ENCODE assay signal across 17 cellular contexts in genomic region chr1:110750446-110751029, GRCh38.
DNase-seq lines count a peak whose midpoint lies in the region; ATAC-seq and TF ChIP-seq lines count a peak whose summit lies in the region.
"Had no signal": no experiment of that assay in that cellular context is flagged by ENCODE, and none has a peak within 500 bp of the region (broad histone marks: within the 10 kb centered on the region; RNA-seq: fewer than 3 reads in every experiment).

No MANE protein-coding gene starts in this region.

- DNase-seq in NCI-H2227 (lab: John Stamatoyannopoulos, UW; ENCODE audit: unreplicated experiment) (peak; percentile 44), NCI-H2227 treated with DMSO at 0.1 percent for 48 hours (lab: John Stamatoyannopoulos, UW) (no peak), endodermal cell (peak; percentile 53), tibial nerve (ENCODE audit: low spot score in 2 of 2) (no peak)
- DNase-seq: CD4-positive, CD25-positive, alpha-beta regulatory T cell; DMS79; Kasumi-1; NCI-H1417 treated with DMSO at 0.1 percent for 48 hours; NCI-H187; NCI-H2107; NK-92 treated with Interleukin-12 subunit alpha and Interleukin-12 subunit beta, amount 100 ng/mL, for 24 hours; SIG-M5 had no signal

- ATAC-seq in stimulated activated memory B cell treated with anti-CD40 and anti-IgM and Interleukin-4, amounts not matched to agents 10 μg/mL and 1 μg/mL and 100 μg/mL, for 72 hours = no peak
- no peak for ATAC-seq in GM18861 (IDR thresholded peaks at IDR 0.05; ENCODE audit: unreplicated experiment)

- peak overlapping the region; percentile 68 for H2AFZ ChIP-seq in parathyroid adenoma

- H3K4me1 ChIP-seq in endodermal cell (ENCODE audit: control insufficient read depth, insufficient read depth, low read length) (peaks cover 15% of the 10 kb centered on the region), parathyroid adenoma (peaks cover 8% of the 10 kb centered on the region), tibial nerve (no peaks in the 10 kb centered on the region)
- H3K4me1 ChIP-seq: HAP-1 had no signal

- H3K9me3 Mint-ChIP-seq in endodermal cell = no peaks in the 10 kb centered on the region
- H3K9me3 Mint-ChIP-seq in stimulated activated memory B cell treated with anti-CD40 and anti-IgM and Interleukin-4, amounts not matched to agents 10 μg/mL and 1 μg/mL and 100 μg/mL, for 72 hours = no peaks in the 10 kb centered on the region

- no peaks in the 10 kb centered on the region for H3K9me3 ChIP-seq in endodermal cell (ENCODE audit: control insufficient read depth, low read length)
- no peaks in the 10 kb centered on the region for H3K9me3 ChIP-seq in parathyroid adenoma (ENCODE audit: control insufficient read depth, low read length)
- no peaks in the 10 kb centered on the region for H3K9me3 ChIP-seq in tibial nerve
- H3K9me3 ChIP-seq: HAP-1 had no signal

- 65 to 71% methylated on average over 5 of the region's 5 CpGs for WGBS in endodermal cell (ENCODE audit: insufficient coverage in 1 of 2, insufficient read length in 1 of 2), 2 experiments
- 23 to 25% methylated on average over 5 of the region's 5 CpGs for WGBS in tibial nerve, 2 donors

- no peak for TF ChIP-seq EP300 in tibial nerve (IDR thresholded peaks at IDR 0.05)

- H3K27ac ChIP-seq in angular gyrus (ENCODE audit: low read depth, low read length) (peak overlapping the region; percentile 62), endodermal cell (ENCODE audit: low read depth, low read length) (no peak overlapping the region), parathyroid adenoma (peak overlapping the region; percentile 65), tibial nerve (no peak overlapping the region)

- H3K4me2 ChIP-seq in parathyroid adenoma (ENCODE audit: low read length) = no peak overlapping the region

- H3K4me3 ChIP-seq in endodermal cell (ENCODE audit: low read length) (no peak overlapping the region), parathyroid adenoma (ENCODE audit: low read depth, low read length) (no peak overlapping the region), tibial nerve (no peak overlapping the region)
- H3K4me3 ChIP-seq: HAP-1 had no signal

- peaks cover 18% of the 10 kb centered on the region for H3K4me1 Mint-ChIP-seq in endodermal cell
- no peaks in the 10 kb centered on the region for H3K4me1 Mint-ChIP-seq in stimulated activated memory B cell treated with anti-CD40 and anti-IgM and Interleukin-4, amounts not matched to agents 10 μg/mL and 1 μg/mL and 100 μg/mL, for 72 hours
- H3K4me1 Mint-ChIP-seq: CD4-positive, CD25-positive, alpha-beta regulatory T cell had no signal

- H3K36me3 Mint-ChIP-seq in endodermal cell (ENCODE audit: low read depth) = no peaks in the 10 kb centered on the region
- no peaks in the 10 kb centered on the region for H3K36me3 Mint-ChIP-seq in stimulated activated memory B cell treated with anti-CD40 and anti-IgM and Interleukin-4, amounts not matched to agents 10 μg/mL and 1 μg/mL and 100 μg/mL, for 72 hours
- H3K36me3 Mint-ChIP-seq: CD4-positive, CD25-positive, alpha-beta regulatory T cell had no signal

- H3K9ac ChIP-seq in endodermal cell (ENCODE audit: extremely low read depth, low read length, poor library complexity, severe bottlenecking) = no peak overlapping the region
- no peak overlapping the region for H3K9ac ChIP-seq in parathyroid adenoma

- no peak overlapping the region for H3K27ac Mint-ChIP-seq in endodermal cell
- H3K27ac Mint-ChIP-seq in stimulated activated memory B cell treated with anti-CD40 and anti-IgM and Interleukin-4, amounts not matched to agents 10 μg/mL and 1 μg/mL and 100 μg/mL, for 72 hours = no peak overlapping the region
- H3K27ac Mint-ChIP-seq: CD4-positive, CD25-positive, alpha-beta regulatory T cell had no signal

- TF ChIP-seq CTCF in endodermal cell (conservative IDR thresholded peaks at IDR 0.05) (no peak), parathyroid adenoma (IDR thresholded peaks at IDR 0.05) (no peak), tibial nerve (IDR thresholded peaks at IDR 0.05) (no peak)

- H3K36me3 ChIP-seq in endodermal cell (ENCODE audit: control insufficient read depth, insufficient read depth, low read length) (no peaks in the 10 kb centered on the region), parathyroid adenoma (ENCODE audit: control insufficient read depth, insufficient read depth, low read length) (no peaks in the 10 kb centered on the region), tibial nerve (no peaks in the 10 kb centered on the region)
- H3K36me3 ChIP-seq: HAP-1 had no signal

- no peak overlapping the region for H3K4me3 Mint-ChIP-seq in endodermal cell
- no peak overlapping the region for H3K4me3 Mint-ChIP-seq in stimulated activated memory B cell treated with anti-CD40 and anti-IgM and Interleukin-4, amounts not matched to agents 10 μg/mL and 1 μg/mL and 100 μg/mL, for 72 hours
- H3K4me3 Mint-ChIP-seq: CD4-positive, CD25-positive, alpha-beta regulatory T cell had no signal

- H3K27me3 ChIP-seq in endodermal cell (ENCODE audit: control insufficient read depth, insufficient read depth, low read length, poor library complexity, severe bottlenecking) (no peaks in the 10 kb centered on the region), parathyroid adenoma (ENCODE audit: control insufficient read depth, insufficient read depth, low read length) (no peaks in the 10 kb centered on the region), tibial nerve (no peaks in the 10 kb centered on the region)

- no peaks in the 10 kb centered on the region for H3K79me2 ChIP-seq in parathyroid adenoma

- no peak for TF ChIP-seq POLR2A in tibial nerve (IDR thresholded peaks at IDR 0.05)

- H3K27me3 Mint-ChIP-seq in endodermal cell (ENCODE audit: insufficient read depth) = no peaks in the 10 kb centered on the region
- H3K27me3 Mint-ChIP-seq in stimulated activated memory B cell treated with anti-CD40 and anti-IgM and Interleukin-4, amounts not matched to agents 10 μg/mL and 1 μg/mL and 100 μg/mL, for 72 hours = peaks cover 17% of the 10 kb centered on the region

Comparison
In these comparisons a context has a peak if more than half of its experiments do, and no peak if none do; other contexts are left out.
1. DNase-seq: peak in NCI-H2227 (single experiment) and endodermal cell (single experiment); none in NCI-H2227 treated with DMSO at 0.1 percent for 48 hours (single experiment) and tibial nerve (0 of 2).
2. H3K27ac ChIP-seq: peak in angular gyrus (single experiment) and parathyroid adenoma (single experiment); none in endodermal cell (single experiment) and tibial nerve (0 of 4).